In genomic region chr16:85524630-85525463, GRCh38 we compare ENCODE assay signal across 1 cellular context.
TF ChIP-seq lines count a peak whose summit lies in the region.

No MANE protein-coding gene starts in this region.

TF ChIP-seq in A549, 52 proteins besides CTCF, POLR2A, EP300 and RAD21 (continued from another document):
- TF ChIP-seq GATA3 (IDR thresholded peaks at IDR 0.05; ENCODE audit: borderline replicate concordance) (no peak), ZSCAN20 (CRISPR knock-in tag; IDR thresholded peaks at IDR 0.05) (no peak), HMGXB4 (CRISPR knock-in tag; IDR thresholded peaks at IDR 0.05; ENCODE audit: borderline replicate concordance) (no peak), FOSL2 (IDR thresholded peaks at IDR 0.05) (no peak), FOSL2 (CRISPR knock-in tag; IDR thresholded peaks at IDR 0.05) (0 out of 2 replicates have a peak, but pooled peaks have one; percentile 12), CEBPB (IDR thresholded peaks at IDR 0.05) (peak; percentile 91 to 95), HOXA7 (CRISPR knock-in tag; IDR thresholded peaks at IDR 0.05) (no peak), JUN (IDR thresholded peaks at IDR 0.05) (peak in 1 of 2 experiments; percentile 71; a peak in 2 of 5 replicates), HES2 (IDR thresholded peaks at IDR 0.05) (peak; percentile 57; the same call in 1 of the 2 replicates), MAZ (IDR thresholded peaks at IDR 0.05; ENCODE audit: borderline replicate concordance, low read depth, low read length) (no peak), REST (IDR thresholded peaks at IDR 0.05) (no peak), HEYL (CRISPR knock-in tag; IDR thresholded peaks at IDR 0.05) (no peak), RFX5 (IDR thresholded peaks at IDR 0.05) (no peak), ZFP36 (IDR thresholded peaks at IDR 0.05; ENCODE audit: borderline replicate concordance, partially characterized antibody) (no peak)
TF ChIP-seq in A549: peak in this region for 4.
